In genomic region chr3:99925584-99925983, GRCh38 we compare ENCODE assay signal across 9 cellular contexts.
DNase-seq lines count a peak whose midpoint lies in the region; ATAC-seq and TF ChIP-seq lines count a peak whose summit lies in the region.
"Had no signal": no experiment of that assay in that cellular context is flagged by ENCODE, and none has a peak within 500 bp of the region (broad histone marks: within the 10 kb centered on the region; RNA-seq: fewer than 3 reads in every experiment).

No MANE protein-coding gene starts in this region.

- peaks cover 3% of the 10 kb centered on the region for H3K79me2 ChIP-seq in mammary epithelial cell (ENCODE audit: insufficient read depth, low read length)

- no peak overlapping the region for H3K4me2 ChIP-seq in mammary epithelial cell (ENCODE audit: insufficient read depth, low read depth, low read length)

- in situ Hi-C loops in mammary epithelial cell (cut with MboI; ENCODE audit: low sequenced_read_pairs in 2 of 2): no loop called here

- intact Hi-C loops in mammary epithelial cell (cut with micrococcal nuclease): loop anchor here (5.0 kb wide), 1 partner anchor 83 kb away; no protein-coding TSS in a partner anchor

- 78% methylated on average over 3 of the region's 3 CpGs for WGBS in mammary epithelial cell (ENCODE audit: low coverage, missing lambda C conversion rate)

- peak; percentile 75 for DNase-seq in AG08395 (ENCODE audit: low spot score)
- DNase-seq in NCI-H1092 (lab: John Stamatoyannopoulos, UW): peak; percentile 7
- DNase-seq in mammary epithelial cell: peak; percentile 77
- DNase-seq in medulla oblongata (ENCODE audit: extremely low spot score): peak; percentile 27
- no peak for DNase-seq in stimulated activated CD4-positive, alpha-beta T cell treated with anti-CD3 and anti-CD28 coated beads, Interleukin-12 subunit alpha, Interleukin-12 subunit beta, amount 100 ng/mL, for 4 hours
- DNase-seq in activated CD4-positive, alpha-beta T cell treated with anti-CD3 and anti-CD28 coated beads, Interleukin-2, amount 50 U/mL, for 48 hours: no peak
- DNase-seq: CD8-positive, alpha-beta memory T cell had no signal

- no peak overlapping the region for H3K9ac ChIP-seq in mammary epithelial cell (ENCODE audit: insufficient read depth, low read length)

- peaks cover 36% of the 10 kb centered on the region for H3K4me1 ChIP-seq in mammary epithelial cell (ENCODE audit: insufficient read depth, low read length)

- H2AFZ ChIP-seq in mammary epithelial cell (ENCODE audit: low read depth, low read length): no peak overlapping the region

- TF ChIP-seq CTCF in mammary epithelial cell (conservative IDR thresholded peaks at IDR 0.05 in 1 of 2, IDR thresholded peaks at IDR 0.05 in 1 of 2; ENCODE audit: extremely low read depth in 1 of 2, insufficient read depth in 1 of 2, low read depth in 1 of 2, low read length in 2 of 2): no peak

- H3K36me3 ChIP-seq in mammary epithelial cell (ENCODE audit: insufficient read depth, low read length): no peaks in the 10 kb centered on the region

- CTCF ChIA-PET in mammary epithelial cell (lab: Charles Lee; ENCODE audit: low non-redundant PET): no interaction called here

- no peaks in the 10 kb centered on the region for H4K20me1 ChIP-seq in mammary epithelial cell (ENCODE audit: insufficient read depth, low read length)

- no TSS peak for BruUV-seq in mammary epithelial cell (replicated peaks; lab: Mats Ljungman, UMichigan)

- no peak overlapping the region for H3K27ac ChIP-seq in mammary epithelial cell (ENCODE audit: insufficient read depth, low read depth, low read length)

- ATAC-seq in HG02884 (IDR thresholded peaks at IDR 0.05; ENCODE audit: unreplicated experiment) (no peak), HG03432 (IDR thresholded peaks at IDR 0.05; ENCODE audit: unreplicated experiment) (no peak)

- H3K27me3 ChIP-seq in mammary epithelial cell (ENCODE audit: insufficient read depth, low read length): no peaks in the 10 kb centered on the region

- dilution Hi-C loops in mammary epithelial cell (cut with HindIII; ENCODE audit: low sequenced_read_pairs): no loop called here

- no peak overlapping the region for H3K4me3 ChIP-seq in mammary epithelial cell (replicated peaks in 1 of 3; ENCODE audit: insufficient read depth in 1 of 3, low read depth in 2 of 3, low read length in 3 of 3)

- no peaks in the 10 kb centered on the region for H3K9me3 ChIP-seq in mammary epithelial cell (replicated peaks; ENCODE audit: insufficient read depth, low read length)

Comparison
In these comparisons a context has a peak if more than half of its experiments do, and no peak if none do; other contexts are left out.
1. DNase-seq: peak in AG08395 (single experiment), NCI-H1092 (single experiment), mammary epithelial cell (single experiment) and medulla oblongata (single experiment); none in stimulated activated CD4-positive, alpha-beta T cell treated with anti-CD3 and anti-CD28 coated beads, Interleukin-12 subunit alpha, Interleukin-12 subunit beta, amount 100 ng/mL, for 4 hours (single experiment) and activated CD4-positive, alpha-beta T cell treated with anti-CD3 and anti-CD28 coated beads, Interleukin-2, amount 50 U/mL, for 48 hours (0 of 2).